In the genomic region with DNA sequence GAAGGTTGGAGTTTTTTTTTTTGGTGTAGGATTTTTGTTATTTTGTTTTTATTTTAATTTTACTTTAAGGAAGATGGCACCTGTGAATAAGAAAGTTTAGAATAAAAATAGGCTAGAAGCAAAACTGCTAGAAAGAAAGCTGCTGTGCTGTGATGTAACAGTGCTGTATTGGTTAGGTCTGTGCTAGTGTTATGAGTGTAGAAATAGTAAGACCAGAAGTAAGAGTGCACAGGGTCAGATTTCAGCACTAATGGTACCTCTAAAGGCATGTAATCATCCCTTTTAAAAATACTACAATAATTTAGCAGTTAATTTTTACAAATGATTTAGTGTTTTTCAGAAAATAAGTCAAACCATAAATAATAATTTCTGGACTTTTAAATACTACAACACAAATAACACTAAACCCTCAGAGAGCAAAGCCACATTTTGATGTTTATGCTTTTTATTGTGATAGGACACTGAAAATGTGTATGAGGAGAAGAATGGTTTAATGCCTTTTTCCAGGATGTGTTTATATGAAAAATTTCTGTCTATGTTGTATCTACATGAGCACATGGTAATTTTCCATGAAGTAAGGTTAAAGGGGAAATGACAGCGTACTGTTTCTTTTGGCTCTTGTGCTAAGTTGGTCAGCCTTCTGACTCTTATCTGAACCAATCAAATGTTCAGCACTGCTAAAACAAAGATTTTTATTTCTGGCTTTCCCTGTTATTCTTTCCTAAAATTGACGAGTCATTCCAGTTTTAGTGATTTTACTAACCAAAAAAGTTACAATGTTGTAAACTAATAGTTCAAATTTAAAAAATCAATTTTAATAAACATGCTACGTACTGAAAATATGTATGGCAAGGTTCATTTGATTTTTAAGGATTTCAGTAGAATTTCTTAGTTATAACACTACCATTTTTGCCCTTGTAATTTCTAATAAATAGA, we compare ENCODE assay signal across 8 cellular contexts.
A peak's percentile ranks its signal among the peaks of the same experiment; 100 is the strongest.
DNase-seq lines count a peak whose midpoint lies in the region; ATAC-seq and TF ChIP-seq lines count a peak whose summit lies in the region.

No MANE protein-coding gene starts in this region.

- POLR2A ChIA-PET in AG04449 (lab: Yijun Ruan, JAX): no interaction called here

- no peak overlapping the region for H3K4me3 ChIP-seq in AG04449 (ENCODE audit: low read depth, low read length)

- peak; percentile 97 for ATAC-seq in GM19351 (IDR thresholded peaks at IDR 0.05; ENCODE audit: unreplicated experiment)
- peak; percentile 98 for ATAC-seq in HG03280 (IDR thresholded peaks at IDR 0.05; ENCODE audit: unreplicated experiment)

- DNase-seq in AG04449 (ENCODE audit: low read depth, low spot score) (peak; percentile 26), dermis blood vessel endothelial cell (peak; percentile 96), NCI-H1436 (lab: John Stamatoyannopoulos, UW) (no peak), DMS53 (lab: John Stamatoyannopoulos, UW) (no peak), cerebellum (ENCODE audit: low spot score) (no peak)
- no peak for DNase-seq in activated CD4-positive, CD25-positive, alpha-beta regulatory T cell (lab: John Stamatoyannopoulos, UW)

- CTCF ChIA-PET in AG04449 (lab: Yijun Ruan, JAX): no interaction called here

- TF ChIP-seq CTCF in AG04449 (IDR thresholded peaks at IDR 0.05; ENCODE audit: insufficient read depth, low read length, missing control alignments): no peak

Comparison
In these comparisons a context has a peak if more than half of its experiments do, and no peak if none do; other contexts are left out.
1. DNase-seq: peak in AG04449 (single experiment) and dermis blood vessel endothelial cell (single experiment); none in NCI-H1436 (single experiment), DMS53 (single experiment), cerebellum (single experiment) and activated CD4-positive, CD25-positive, alpha-beta regulatory T cell (0 of 4).